Comparison of ENCODE assay signal across 9 cellular contexts in the genomic region with DNA sequence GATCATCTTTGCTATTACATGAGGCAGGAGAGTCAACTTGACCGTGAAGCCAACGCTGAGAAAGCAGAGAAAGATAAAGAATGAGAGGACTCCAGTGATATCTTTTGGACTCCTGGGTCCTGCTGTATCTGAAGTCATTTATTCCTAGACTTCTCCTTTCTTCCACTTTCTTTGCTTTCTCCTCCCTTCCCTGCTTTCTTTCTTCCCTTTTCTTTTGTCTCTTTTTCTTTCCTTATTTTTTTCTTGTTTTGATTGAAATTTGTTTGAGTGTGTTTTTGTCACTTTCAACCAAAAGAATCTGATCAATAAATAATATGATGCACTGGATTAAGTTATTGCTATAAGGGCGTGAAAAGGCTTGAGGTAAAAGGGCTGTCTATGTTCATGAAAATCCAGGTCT. TPM values are rescaled to one million over a fixed set of nuclear protein-coding genes. Genes with fewer than 3 reads are reported as not detected.
"Had no signal": no experiment of that assay in that cellular context is flagged by ENCODE, and none has a peak within 500 bp of the region (broad histone marks: within the 10 kb centered on the region; RNA-seq: fewer than 3 reads in every experiment).

No MANE protein-coding gene starts in this region.

- ATAC-seq: GM23338 had no signal

- DNase-seq: HCEC 1CT, HFFc6, KBM-7 had no signal

- H3K4me2 ChIP-seq: GM23338 had no signal

- H2AFZ ChIP-seq: GM23338 had no signal

- FAIRE-seq: H1, H54, HTR-8/SVneo had no signal

- H3K4me3 ChIP-seq: GM23338 had no signal

RNA-seq across cellular contexts. Expression of gene SLC4A8, which starts 20.0 kb away (rescaled TPM):
- total RNA-seq: HT-29 had no signal

RNA-seq across cellular contexts. Expression of gene CELA1, which starts 58.1 kb away (rescaled TPM):
- total RNA-seq: GM23338, H1, H9, HFFc6, HT-29 had no signal
- polyA plus RNA-seq: GM23338 had no signal
